In the genomic region with DNA sequence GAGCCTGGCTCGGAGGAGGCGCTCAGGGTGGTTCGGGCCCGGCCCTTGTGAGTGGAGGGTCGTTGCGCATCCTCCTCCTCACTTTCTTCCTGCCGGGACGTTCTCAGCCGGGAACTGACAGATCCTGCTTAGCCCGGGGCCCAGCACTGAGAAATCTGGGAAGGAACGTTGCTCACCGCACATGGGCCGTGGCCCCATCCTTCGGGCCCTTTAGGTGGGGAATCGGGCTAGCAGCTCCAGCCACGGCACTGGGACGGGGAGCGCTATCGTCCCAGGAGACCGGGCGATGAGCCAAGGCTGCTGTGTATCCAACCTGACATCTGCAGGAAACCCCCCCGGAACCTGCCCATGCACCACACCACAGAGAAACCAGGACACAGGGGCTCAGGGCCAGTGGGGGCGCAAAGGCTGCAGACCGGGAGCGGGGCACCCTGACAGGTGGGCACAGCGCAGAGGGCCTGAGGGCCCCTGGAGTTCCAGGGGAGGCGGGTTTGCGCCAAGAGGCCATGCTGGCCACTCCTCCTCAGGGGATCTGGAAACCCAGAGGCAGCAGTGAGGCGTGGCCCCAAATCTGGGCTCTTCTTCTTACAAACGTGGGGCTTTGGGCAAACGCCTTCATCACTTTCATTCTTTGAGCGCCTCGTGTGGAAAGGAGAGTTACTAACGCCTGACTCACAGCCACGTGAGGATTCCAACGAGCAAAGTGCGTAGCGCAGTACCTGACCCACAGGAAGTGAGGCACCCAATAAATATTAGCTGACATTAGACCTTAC, we compare ENCODE assay signal across 8 cellular contexts. TPM values are rescaled to one million over a fixed set of nuclear protein-coding genes. Genes with fewer than 3 reads are reported as not detected.
DNase-seq lines count a peak whose midpoint lies in the region; ATAC-seq and TF ChIP-seq lines count a peak whose summit lies in the region.

A gene (minus strand): TSS at position 116 of the 773 bp plus-strand sequence. CDS start 4,659 bp downstream, outside the sequence.

- H3K4me1 ChIP-seq in colonic mucosa, result peaks cover 8% of the 10 kb centered on the region

- peak within 1 kb of the TSS; percentile 63 for H3K4me3 ChIP-seq in colonic mucosa

- TF ChIP-seq CTCF in GM12873 (IDR thresholded peaks at IDR 0.05; ENCODE audit: insufficient read depth, low read depth, low read length, missing control alignments) (peak; percentile 50), colonic mucosa (IDR thresholded peaks at IDR 0.05) (peak; percentile 13)

- peaks cover 33% of the 10 kb centered on the region for H3K27me3 ChIP-seq in colonic mucosa

- H3K36me3 ChIP-seq in colonic mucosa, result no peaks in the 10 kb centered on the region

- ATAC-seq in HG02759 (IDR thresholded peaks at IDR 0.05; ENCODE audit: unreplicated experiment) (peak; percentile 52), GM21717 (IDR thresholded peaks at IDR 0.05; ENCODE audit: unreplicated experiment) (no peak)

- intact Hi-C loops in colonic mucosa (cut with DNase I), result no loop called here

- DNase-seq in NCI-H2227 (lab: John Stamatoyannopoulos, UW; ENCODE audit: unreplicated experiment), result peak; percentile 84
- DNase-seq in activated CD4-positive, alpha-beta T cell treated with anti-CD3 and anti-CD28 coated beads for 24 hours (ENCODE audit: low read depth in 2 of 2), result peak; percentile 53 to 63
- DNase-seq in colonic mucosa, result peak; percentile 70
- DNase-seq in left kidney (ENCODE audit: low read depth, low spot score), result peak; percentile 90
- DNase-seq in stimulated activated CD4-positive, alpha-beta T cell treated with anti-CD3 and anti-CD28 coated beads, Interleukin-1b, Interleukin-23, amount 100 ng/mL, for 1 hour (ENCODE audit: low read depth in 2 of 2), result peak; percentile 24 to 44

- H3K9me3 ChIP-seq in colonic mucosa, result no peaks in the 10 kb centered on the region

- H3K27ac ChIP-seq in colonic mucosa, result no peak within 1 kb of the TSS

- H3K9ac ChIP-seq in colonic mucosa (ENCODE audit: low read depth in 2 of 2, low read length in 2 of 2), result peak within 1 kb of the TSS; percentile 47 to 58

RNA-seq across cellular contexts. Expression of the gene that starts here (rescaled TPM):
- under 1 TPM in 1 of 2 donors, not detected in 1; 0.12 TPM for total RNA-seq in colonic mucosa

Comparison
In these comparisons a context has a peak if more than half of its experiments do, and no peak if none do; other contexts are left out.
1. Peak in DNase-seq, H3K4me3 ChIP-seq and H3K9ac ChIP-seq in colonic mucosa; RNA of the gene not detected or under 1 TPM.
2. DNase-seq: peak in every context shown above with its lines; median percentile 90 in left kidney; 84 in NCI-H2227; 70 in colonic mucosa; 58 in activated CD4-positive, alpha-beta T cell treated with anti-CD3 and anti-CD28 coated beads for 24 hours; 34 in stimulated activated CD4-positive, alpha-beta T cell treated with anti-CD3 and anti-CD28 coated beads, Interleukin-1b, Interleukin-23, amount 100 ng/mL, for 1 hour.